ENCODE assay signal across 15 cellular contexts in genomic region chrX:39150210-39150609, GRCh38.
"Had no signal": no experiment of that assay in that cellular context is flagged by ENCODE, and none has a peak within 500 bp of the region (broad histone marks: within the 10 kb centered on the region; RNA-seq: fewer than 3 reads in every experiment).

No MANE protein-coding gene starts in this region.

- H3K4me3 ChIP-seq: adrenal gland, breast epithelium, esophagus muscularis mucosa, right lobe of liver, skin epidermis, tibial nerve had no signal

- H3K9me3 Mint-ChIP-seq: activated T-cell treated with anti-CD3 and anti-CD28 coated beads, Interleukin-2, amount 50 U/mL, for 24 hours; activated T-helper 17 cell treated with anti-CD3 and anti-CD28 coated beads, Interleukin-2, amount 50 U/mL, for 72 hours; central memory CD8-positive, alpha-beta T cell; effector memory CD8-positive, alpha-beta T cell; natural killer cell treated with Interleukin-12 subunit alpha and Interleukin-12 subunit beta and Interleukin-15 and Interleukin-18, amount 100 ng/mL, for 72 hours; stimulated activated effector memory CD8-positive, alpha-beta T cell treated with anti-CD3 and anti-CD28 coated beads, Interleukin-12 subunit alpha, Interleukin-12 subunit beta, amount 100 ng/mL, for 72 hours; stimulated activated naive CD8-positive, alpha-beta T cell treated with anti-CD3 and anti-CD28 coated beads, Interleukin-15, amount 100 ng/mL, for 72 hours had no signal

- H3K36me3 ChIP-seq: adrenal gland, breast epithelium, esophagus muscularis mucosa, right lobe of liver, tibial nerve had no signal

- H3K4me1 Mint-ChIP-seq: activated T-helper 17 cell treated with anti-CD3 and anti-CD28 coated beads, Interleukin-2, amount 50 U/mL, for 72 hours; central memory CD8-positive, alpha-beta T cell; stimulated activated effector memory CD8-positive, alpha-beta T cell treated with anti-CD3 and anti-CD28 coated beads, Interleukin-12 subunit alpha, Interleukin-12 subunit beta, amount 100 ng/mL, for 72 hours had no signal

- ATAC-seq: activated T-helper 17 cell treated with anti-CD3 and anti-CD28 coated beads, Interleukin-2, amount 50 U/mL, for 72 hours; effector memory CD8-positive, alpha-beta T cell; natural killer cell treated with Interleukin-12 subunit alpha and Interleukin-12 subunit beta and Interleukin-15 and Interleukin-18, amount 100 ng/mL, for 72 hours; stimulated activated effector memory CD8-positive, alpha-beta T cell treated with anti-CD3 and anti-CD28 coated beads, Interleukin-12 subunit alpha, Interleukin-12 subunit beta, amount 100 ng/mL, for 72 hours; stimulated activated naive CD8-positive, alpha-beta T cell treated with anti-CD3 and anti-CD28 coated beads, Interleukin-15, amount 100 ng/mL, for 72 hours had no signal

- H3K27ac ChIP-seq: adrenal gland, breast epithelium, dorsolateral prefrontal cortex, esophagus muscularis mucosa, right lobe of liver, skin epidermis, tibial nerve had no signal

- H3K4me1 ChIP-seq: adrenal gland, breast epithelium, esophagus muscularis mucosa, right lobe of liver had no signal

- H3K4me3 Mint-ChIP-seq: activated naive CD8-positive, alpha-beta T cell; activated T-cell treated with anti-CD3 and anti-CD28 coated beads, Interleukin-2, amount 50 U/mL, for 24 hours; activated T-helper 17 cell treated with anti-CD3 and anti-CD28 coated beads, Interleukin-2, amount 50 U/mL, for 72 hours; central memory CD8-positive, alpha-beta T cell; effector memory CD8-positive, alpha-beta T cell; natural killer cell treated with Interleukin-12 subunit alpha and Interleukin-12 subunit beta and Interleukin-15 and Interleukin-18, amount 100 ng/mL, for 72 hours; stimulated activated effector memory CD8-positive, alpha-beta T cell treated with anti-CD3 and anti-CD28 coated beads, Interleukin-12 subunit alpha, Interleukin-12 subunit beta, amount 100 ng/mL, for 72 hours; stimulated activated naive CD8-positive, alpha-beta T cell treated with anti-CD3 and anti-CD28 coated beads, Interleukin-15, amount 100 ng/mL, for 72 hours had no signal

- H3K27ac Mint-ChIP-seq: activated naive CD8-positive, alpha-beta T cell; activated T-cell treated with anti-CD3 and anti-CD28 coated beads, Interleukin-2, amount 50 U/mL, for 24 hours; activated T-helper 17 cell treated with anti-CD3 and anti-CD28 coated beads, Interleukin-2, amount 50 U/mL, for 72 hours; effector memory CD8-positive, alpha-beta T cell; natural killer cell treated with Interleukin-12 subunit alpha and Interleukin-12 subunit beta and Interleukin-15 and Interleukin-18, amount 100 ng/mL, for 72 hours; stimulated activated effector memory CD8-positive, alpha-beta T cell treated with anti-CD3 and anti-CD28 coated beads, Interleukin-12 subunit alpha, Interleukin-12 subunit beta, amount 100 ng/mL, for 72 hours; stimulated activated naive CD8-positive, alpha-beta T cell treated with anti-CD3 and anti-CD28 coated beads, Interleukin-15, amount 100 ng/mL, for 72 hours had no signal

- H3K9me3 ChIP-seq: adrenal gland, breast epithelium, esophagus muscularis mucosa, right lobe of liver, tibial nerve had no signal

- H3K36me3 Mint-ChIP-seq: activated naive CD8-positive, alpha-beta T cell; natural killer cell treated with Interleukin-12 subunit alpha and Interleukin-12 subunit beta and Interleukin-15 and Interleukin-18, amount 100 ng/mL, for 72 hours; stimulated activated effector memory CD8-positive, alpha-beta T cell treated with anti-CD3 and anti-CD28 coated beads, Interleukin-12 subunit alpha, Interleukin-12 subunit beta, amount 100 ng/mL, for 72 hours had no signal

- H3K27me3 Mint-ChIP-seq: activated naive CD8-positive, alpha-beta T cell; activated T-helper 17 cell treated with anti-CD3 and anti-CD28 coated beads, Interleukin-2, amount 50 U/mL, for 72 hours; central memory CD8-positive, alpha-beta T cell; stimulated activated naive CD8-positive, alpha-beta T cell treated with anti-CD3 and anti-CD28 coated beads, Interleukin-15, amount 100 ng/mL, for 72 hours had no signal

- H3K27me3 ChIP-seq: tibial nerve had no signal
